ENCODE assay signal across 14 cellular contexts in genomic region chr9:133958756-133959155, GRCh38. TPM values are rescaled to one million over a fixed set of nuclear protein-coding genes. Genes with fewer than 3 reads are reported as not detected.
DNase-seq lines count a peak whose midpoint lies in the region; ATAC-seq and TF ChIP-seq lines count a peak whose summit lies in the region.
"Had no signal": no experiment of that assay in that cellular context is flagged by ENCODE, and none has a peak within 500 bp of the region (broad histone marks: within the 10 kb centered on the region; RNA-seq: fewer than 3 reads in every experiment).

No MANE protein-coding gene starts in this region.

- peak overlapping the region; percentile 48 for H3K9ac ChIP-seq in SU-DHL-6 (ENCODE audit: low read length)

- H3K4me1 Mint-ChIP-seq in nephron = peaks cover 65% of the 10 kb centered on the region

- peak; percentile 77 for DNase-seq in GM13977 (ENCODE audit: low spot score)
- DNase-seq in ecto neural progenitor cell (ENCODE audit: low spot score) = no peak
- DNase-seq in NCI-H446 (lab: John Stamatoyannopoulos, UW) = no peak
- no peak for DNase-seq in left colon
- DNase-seq: activated T-cell treated with anti-CD3 and anti-CD28 coated beads for 4 hours; head of caudate nucleus; NCI-H2171 treated with DMSO at 0.1 percent for 48 hours; stimulated activated naive CD4-positive, alpha-beta T cell had no signal

- H3K9me2 ChIP-seq in SU-DHL-6 (replicated peaks; ENCODE audit: insufficient read depth, low read length) = no peaks in the 10 kb centered on the region

- in situ Hi-C loops in GM13977 (cut with MboI; ENCODE audit: low pct_unique_long_range_greater_than_20kb, low sequenced_read_pairs, unreplicated experiment) = no loop called here

- H3K27me3 Mint-ChIP-seq in nephron (ENCODE audit: low read depth) = no peaks in the 10 kb centered on the region

- peak overlapping the region; percentile 90 for H3K27ac ChIP-seq in SU-DHL-6 (ENCODE audit: low read depth, low read length)
- H3K27ac ChIP-seq: C4-2B, HL-60 had no signal

- no peak overlapping the region for H3K4me3 ChIP-seq in SU-DHL-6 (ENCODE audit: insufficient read depth, low read length, poor library complexity, severe bottlenecking)

- TF ChIP-seq CTCF in GM13977 (IDR thresholded peaks at IDR 0.05; ENCODE audit: extremely low read depth, insufficient read depth, missing control alignments) (no peak), SU-DHL-6 (IDR thresholded peaks at IDR 0.05; ENCODE audit: insufficient read depth, low read length, poor library complexity, severe bottlenecking) (no peak), nephron (IDR thresholded peaks at IDR 0.05; ENCODE audit: unreplicated experiment in 3 of 3) (no peak)

- H3K4me2 ChIP-seq in SU-DHL-6 (ENCODE audit: low read depth, low read length, poor library complexity, severe bottlenecking) = peak overlapping the region; percentile 57

- ATAC-seq in GM21786 (IDR thresholded peaks at IDR 0.05; ENCODE audit: unreplicated experiment) = peak; percentile 41
- ATAC-seq in HG02571 (IDR thresholded peaks at IDR 0.05; ENCODE audit: unreplicated experiment) = no peak
- ATAC-seq in left colon = no peak

- no peaks in the 10 kb centered on the region for H3K9me3 ChIP-seq in SU-DHL-6 (ENCODE audit: insufficient read depth, low read length)

- no peaks in the 10 kb centered on the region for H4K20me1 ChIP-seq in SU-DHL-6 (ENCODE audit: low read depth, low read length)

- H3F3A ChIP-seq in SU-DHL-6 (ENCODE audit: insufficient read depth) = peaks cover 55% of the 10 kb centered on the region

- no peak overlapping the region for H2AFZ ChIP-seq in SU-DHL-6 (ENCODE audit: low read depth, low read length, severe bottlenecking)

- no peaks in the 10 kb centered on the region for H3K9me3 Mint-ChIP-seq in nephron

- peak overlapping the region in 1 of 3 experiments; percentile 31 for H3K4me3 Mint-ChIP-seq in nephron

- H3K27me3 ChIP-seq in SU-DHL-6 (ENCODE audit: low read length) = no peaks in the 10 kb centered on the region

- intact Hi-C loops in left colon (cut with DNase I, micrococcal nuclease) = no loop called here

- H3K36me3 Mint-ChIP-seq in nephron (ENCODE audit: low read depth) = peaks cover 8% of the 10 kb centered on the region

- H3K36me3 ChIP-seq in SU-DHL-6 (ENCODE audit: low read length) = no peaks in the 10 kb centered on the region

- H3K27ac Mint-ChIP-seq in nephron = peak overlapping the region; percentile 38 to 52 (median 46)

- H3K79me2 ChIP-seq in SU-DHL-6 (ENCODE audit: insufficient read depth, low read length) = peaks cover 55% of the 10 kb centered on the region

RNA-seq across cellular contexts. Expression of gene VAV2, which starts 33.4 kb away (rescaled TPM):
- 10 to 100 TPM; 29.6 to 43.2 TPM for total RNA-seq in left colon
